ENCODE assay signal across 8 cellular contexts in the genomic region with DNA sequence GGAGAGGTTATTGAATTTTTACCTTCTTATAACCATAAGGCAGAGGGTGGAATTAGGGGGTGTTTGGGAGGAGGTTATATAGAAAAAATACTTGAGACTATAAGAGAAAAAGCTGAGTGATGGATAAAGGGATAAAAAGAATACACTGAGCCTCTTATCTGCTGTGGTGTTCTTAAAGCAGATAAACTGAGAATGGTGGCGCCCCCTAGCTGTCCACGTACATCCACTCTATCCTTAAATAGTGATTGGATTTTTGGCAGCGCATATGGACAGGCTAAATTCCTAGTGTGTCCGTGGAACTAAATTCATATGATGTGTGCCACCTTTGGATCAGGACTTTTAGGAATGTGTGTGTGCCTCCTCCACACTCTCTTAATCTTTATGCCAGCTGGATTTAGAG.
A peak's percentile ranks its signal among the peaks of the same experiment; 100 is the strongest.
DNase-seq lines count a peak whose midpoint lies in the region; ATAC-seq and TF ChIP-seq lines count a peak whose summit lies in the region.

No MANE protein-coding gene starts in this region.

- peak; percentile 74 for TF ChIP-seq CTCF in 22Rv1 (IDR thresholded peaks at IDR 0.05)
- peak; percentile 60 for TF ChIP-seq CTCF in SK-N-SH (IDR thresholded peaks at IDR 0.05)
- TF ChIP-seq CTCF in osteoblast (IDR thresholded peaks at IDR 0.05; ENCODE audit: extremely low read depth, low read depth, low read length) = peak; percentile 21

- POLR2A ChIA-PET in SK-N-SH (lab: Yijun Ruan, JAX) = no interaction called here

- CTCF ChIA-PET in SK-N-SH (lab: Yijun Ruan, JAX) = interaction anchor here (1.2 to 2.5 kb wide), 2 partner anchors 9 to 19 kb away, joined by 3 to 8 read pairs; no protein-coding TSS in a partner anchor

- no peaks in the 10 kb centered on the region for H3K9me2 ChIP-seq in SK-N-SH

- no peaks in the 10 kb centered on the region for H3K4me1 ChIP-seq in SK-N-SH (ENCODE audit: control insufficient read depth in 1 of 2, insufficient read depth in 2 of 2, low read depth in 1 of 2, low read length in 1 of 2)
- no peaks in the 10 kb centered on the region for H3K4me1 ChIP-seq in osteoblast (ENCODE audit: insufficient read depth, low read length)

- WGBS in SK-N-SH (ENCODE audit: low lambda C conversion rate) = 36% methylated on average over 4 of the region's 4 CpGs

- TF ChIP-seq EP300 in SK-N-SH (IDR thresholded peaks at IDR 0.05; ENCODE audit: borderline replicate concordance in 1 of 2, low read depth in 1 of 2, low read length in 1 of 2) = no peak

- H3K27ac Mint-ChIP-seq in central memory CD8-positive, alpha-beta T cell (ENCODE audit: low read depth) = peak overlapping the region; percentile 62

- peaks cover 12% of the 10 kb centered on the region for H3K4me1 Mint-ChIP-seq in central memory CD8-positive, alpha-beta T cell

- H3K9me3 Mint-ChIP-seq in central memory CD8-positive, alpha-beta T cell = no peaks in the 10 kb centered on the region

- H3K4me3 ChIP-seq in SK-N-SH (ENCODE audit: low read depth in 2 of 2, low read length in 1 of 2) (peak overlapping the region in 1 of 2 experiments; percentile 42; a peak in 1 of 4 replicates), osteoblast (ENCODE audit: insufficient read depth, low read length) (no peak overlapping the region)

- no peak overlapping the region for H3K27ac ChIP-seq in 22Rv1
- H3K27ac ChIP-seq in SK-N-SH (ENCODE audit: low read depth in 2 of 2, low read length in 1 of 2) = no peak overlapping the region
- no peak overlapping the region for H3K27ac ChIP-seq in osteoblast (ENCODE audit: low read depth, low read length)

- H3K4me3 Mint-ChIP-seq in central memory CD8-positive, alpha-beta T cell = no peak overlapping the region

- no peak overlapping the region for H3K9ac ChIP-seq in SK-N-SH

- H3K36me3 ChIP-seq in SK-N-SH (replicated peaks in 1 of 2; ENCODE audit: control insufficient read depth in 1 of 2, insufficient read depth in 2 of 2, low read length in 1 of 2) = no peaks in the 10 kb centered on the region
- no peaks in the 10 kb centered on the region for H3K36me3 ChIP-seq in osteoblast (ENCODE audit: insufficient read depth, low read length)

- DNase-seq in SK-N-SH (no peak), osteoblast (ENCODE audit: insufficient read length, low spot score, missing footprints) (no peak), NCI-H446 (lab: John Stamatoyannopoulos, UW) (no peak), NCI-H1694 (lab: John Stamatoyannopoulos, UW) (no peak), occipital lobe (lab: John Stamatoyannopoulos, UW) (no peak)
- DNase-seq in central memory CD8-positive, alpha-beta T cell (ENCODE audit: low spot score in 2 of 2) = no peak

- H3K9me3 ChIP-seq in SK-N-SH = no peaks in the 10 kb centered on the region
- H3K9me3 ChIP-seq in osteoblast (ENCODE audit: low read depth, low read length) = no peaks in the 10 kb centered on the region

- H3K4me2 ChIP-seq in SK-N-SH (no peak overlapping the region), osteoblast (ENCODE audit: insufficient read depth, low read length) (no peak overlapping the region)

- H4K20me1 ChIP-seq in SK-N-SH (ENCODE audit: insufficient read depth) (no peaks in the 10 kb centered on the region), osteoblast (ENCODE audit: insufficient read depth, low read length) (no peaks in the 10 kb centered on the region)

- H3F3A ChIP-seq in SK-N-SH (replicated peaks; ENCODE audit: insufficient read depth) = no peaks in the 10 kb centered on the region

- H3K27me3 ChIP-seq in SK-N-SH (ENCODE audit: insufficient read depth) (no peaks in the 10 kb centered on the region), osteoblast (ENCODE audit: insufficient read depth, low read length) (no peaks in the 10 kb centered on the region)

- H2AFZ ChIP-seq in SK-N-SH (ENCODE audit: low read depth) (no peak overlapping the region), osteoblast (ENCODE audit: low read length) (no peak overlapping the region)

- H3K36me3 Mint-ChIP-seq in central memory CD8-positive, alpha-beta T cell (ENCODE audit: insufficient read depth) = no peaks in the 10 kb centered on the region

- ATAC-seq in GM21360 (IDR thresholded peaks at IDR 0.05; ENCODE audit: unreplicated experiment) = peak; percentile 67
- no peak for ATAC-seq in central memory CD8-positive, alpha-beta T cell (replicated peaks; ENCODE audit: extremely low read depth, poor library complexity, severe bottlenecking)

- TF ChIP-seq RAD21 in SK-N-SH (IDR thresholded peaks at IDR 0.05; ENCODE audit: low read length) = peak; percentile 37; the same call in 1 of the 2 replicates

- H3K79me2 ChIP-seq in SK-N-SH (ENCODE audit: insufficient read depth) (no peaks in the 10 kb centered on the region), osteoblast (ENCODE audit: insufficient read depth, low read length) (no peaks in the 10 kb centered on the region)

- H3K27me3 Mint-ChIP-seq in central memory CD8-positive, alpha-beta T cell = peaks cover under 1% of the 10 kb centered on the region

TF ChIP-seq in SK-N-SH, 30 proteins besides CTCF, POLR2A, EP300 and RAD21:
- TF ChIP-seq YY1 (IDR thresholded peaks at IDR 0.05; ENCODE audit: low read depth) = no peak
- no peak for TF ChIP-seq EZH2phosphoT487 (IDR thresholded peaks at IDR 0.05; ENCODE audit: borderline replicate concordance, low read depth)
- TF ChIP-seq GATA2 (CRISPR knock-in tag; IDR thresholded peaks at IDR 0.05) = no peak

Comparison
In these comparisons a context has a peak if more than half of its experiments do, and no peak if none do; other contexts are left out.
1. CTCF ChIP-seq: peak in every context shown above with its lines; median percentile 74 in 22Rv1; 60 in SK-N-SH; 21 in osteoblast.